Comparison of ENCODE assay signal across 8 cellular contexts in the genomic region with DNA sequence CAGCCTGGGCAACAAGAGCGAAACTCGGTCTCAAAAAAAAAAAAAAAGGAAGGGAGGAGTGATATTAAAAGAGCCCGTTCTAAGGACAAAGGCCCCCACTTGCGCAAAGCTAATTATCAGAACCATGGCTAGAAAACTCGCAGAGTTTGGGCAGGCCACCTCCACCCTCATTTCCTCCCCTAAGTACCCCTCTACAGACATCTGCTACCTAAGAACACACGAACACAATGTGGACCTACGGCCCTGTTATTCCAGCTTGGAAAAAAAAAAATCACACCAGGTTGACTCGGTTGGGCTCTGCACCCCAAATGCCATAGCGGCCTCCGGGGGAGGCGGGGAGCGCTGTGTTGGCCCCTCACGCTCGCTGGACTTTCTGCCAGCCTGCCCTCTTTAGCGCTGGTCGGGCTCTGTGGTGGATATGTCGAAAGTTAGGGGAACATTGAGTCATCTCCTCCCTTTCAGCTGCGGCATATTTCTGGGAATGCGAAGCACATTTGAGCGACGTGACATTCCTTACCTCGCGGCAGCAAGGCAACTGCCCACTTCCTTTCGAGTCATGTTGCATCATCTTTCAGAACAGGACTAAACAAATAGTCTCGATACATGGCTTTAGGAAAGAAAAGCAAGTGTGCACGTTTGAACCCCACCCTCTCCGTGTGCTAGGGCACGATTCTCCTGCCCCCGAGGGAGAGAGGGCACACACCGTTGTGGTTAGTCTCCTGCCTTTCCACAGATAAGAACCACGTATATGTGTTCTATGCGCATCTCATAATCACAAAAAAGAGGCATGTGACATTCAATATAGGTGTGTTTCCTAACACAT.
DNase-seq lines count a peak whose midpoint lies in the region; ATAC-seq, FAIRE-seq and TF ChIP-seq lines count a peak whose summit lies in the region.

No MANE protein-coding gene starts in this region.

- H3K4me3 ChIP-seq in AG04449 (ENCODE audit: low read depth, low read length), result no peak overlapping the region
- H3K4me3 ChIP-seq in HUES48 (ENCODE audit: low read depth, low read length), result no peak overlapping the region
- H3K4me3 ChIP-seq in left lung, result peak overlapping the region in 1 of 2 donors; percentile 20

- POLR2A ChIA-PET in AG04449 (lab: Yijun Ruan, JAX), result interaction anchor here (0.5 to 1.9 kb wide), 4 partner anchors 10 to 122 kb away, joined by 3 to 5 read pairs (median 4); no protein-coding TSS in a partner anchor

- H3K9me3 ChIP-seq in HUES48 (ENCODE audit: control insufficient read depth, insufficient read depth, low read length), result no peaks in the 10 kb centered on the region
- H3K9me3 ChIP-seq in left lung, result no peaks in the 10 kb centered on the region

- H3K27ac ChIP-seq in HUES48 (ENCODE audit: low read depth, low read length) (no peak overlapping the region), left lung (peak overlapping the region; percentile 88 to 93)

- DNase-seq in AG04449 (ENCODE audit: low read depth, low spot score) (peak; percentile 95), amniotic stem cell (lab: John Stamatoyannopoulos, UW) (peak; percentile 93), left lung (peak; percentile 82 to 85), frontal cortex (ENCODE audit: low spot score in 2 of 2) (no peak), NCI-H1694 treated with DMSO at 0.1 percent for 48 hours (lab: John Stamatoyannopoulos, UW) (no peak)
- no peak for DNase-seq in activated CD8-positive, alpha-beta memory T cell treated with anti-CD3 and anti-CD28 coated beads, Interleukin-2, amount 50 U/mL, for 4 hours

- no peaks in the 10 kb centered on the region for H3K36me3 ChIP-seq in HUES48 (ENCODE audit: control insufficient read depth, insufficient read depth, low read length)
- H3K36me3 ChIP-seq in left lung, result no peaks in the 10 kb centered on the region

- FAIRE-seq in frontal cortex (lab: Jason Lieb, UNC), result no peak

- H3K9ac ChIP-seq in HUES48 (ENCODE audit: low read depth, low read length), result 0 out of 2 replicates have a peak overlapping the region, but pooled peaks have one; percentile 1

- CTCF ChIA-PET in AG04449 (lab: Yijun Ruan, JAX), result interaction anchor here (0.6 to 1.0 kb wide), 4 partner anchors 9 to 180 kb away, joined by 3 read pairs; no protein-coding TSS in a partner anchor

- H3K27me3 ChIP-seq in HUES48 (ENCODE audit: control insufficient read depth, insufficient read depth, low read length), result no peaks in the 10 kb centered on the region
- H3K27me3 ChIP-seq in left lung, result no peaks in the 10 kb centered on the region

- peaks cover 11% of the 10 kb centered on the region; the same call in 1 of the 2 replicates for H3K4me1 ChIP-seq in HUES48 (ENCODE audit: control insufficient read depth, insufficient read depth, low read length)
- peaks cover 9 to 53% of the 10 kb centered on the region in 2 donors for H3K4me1 ChIP-seq in left lung

- peak; percentile 85 for ATAC-seq in left lung
- no peak for ATAC-seq in HG03457 (IDR thresholded peaks at IDR 0.05; ENCODE audit: unreplicated experiment)

- intact Hi-C loops in left lung (cut with DNase I), result no loop called here

- TF ChIP-seq CTCF in AG04449 (IDR thresholded peaks at IDR 0.05; ENCODE audit: insufficient read depth, low read length, missing control alignments), result no peak
- TF ChIP-seq CTCF in left lung (IDR thresholded peaks at IDR 0.05), result no peak

Comparison
In these comparisons a context has a peak if more than half of its experiments do, and no peak if none do; other contexts are left out.
1. DNase-seq: peak in AG04449 (single experiment), amniotic stem cell (single experiment) and left lung (2 of 2); none in frontal cortex (0 of 2), NCI-H1694 treated with DMSO at 0.1 percent for 48 hours (single experiment) and activated CD8-positive, alpha-beta memory T cell treated with anti-CD3 and anti-CD28 coated beads, Interleukin-2, amount 50 U/mL, for 4 hours (single experiment).